Comparison of ENCODE assay signal across 18 cellular contexts in genomic region chr3:127478922-127479321, GRCh38.
DNase-seq lines count a peak whose midpoint lies in the region; ATAC-seq, FAIRE-seq and TF ChIP-seq lines count a peak whose summit lies in the region.
"Had no signal": no experiment of that assay in that cellular context is flagged by ENCODE, and none has a peak within 500 bp of the region (broad histone marks: within the 10 kb centered on the region; RNA-seq: fewer than 3 reads in every experiment).

No MANE protein-coding gene starts in this region.

- H3K27ac Mint-ChIP-seq in natural killer cell treated with Interleukin-12 subunit alpha and Interleukin-12 subunit beta and Interleukin-15 and Interleukin-18, amount 100 ng/mL, for 72 hours, result no peak overlapping the region
- H3K27ac Mint-ChIP-seq in natural killer cell (no peak overlapping the region), nephron progenitor cell (peak overlapping the region; percentile 24)
- H3K27ac Mint-ChIP-seq: CD4-positive, alpha-beta T cell; IgD-negative memory B cell had no signal

- no peaks in the 10 kb centered on the region for H3K4me1 ChIP-seq in sigmoid colon

- no peak for TF ChIP-seq POLR2A in sigmoid colon (IDR thresholded peaks at IDR 0.05)
- TF ChIP-seq POLR2A in GM12892 (IDR thresholded peaks at IDR 0.05; ENCODE audit: low read depth, low read length), result no peak

- no peak for ATAC-seq in natural killer cell treated with Interleukin-12 subunit alpha and Interleukin-12 subunit beta and Interleukin-15 and Interleukin-18, amount 100 ng/mL, for 72 hours
- ATAC-seq in natural killer cell (no peak), sciatic nerve (no peak)

- H3K4me3 Mint-ChIP-seq in natural killer cell treated with Interleukin-12 subunit alpha and Interleukin-12 subunit beta and Interleukin-15 and Interleukin-18, amount 100 ng/mL, for 72 hours, result no peak overlapping the region
- H3K4me3 Mint-ChIP-seq in natural killer cell (no peak overlapping the region), nephron progenitor cell (no peak overlapping the region)
- H3K4me3 Mint-ChIP-seq: CD4-positive, alpha-beta T cell; IgD-negative memory B cell had no signal

- no peaks in the 10 kb centered on the region for H3K36me3 Mint-ChIP-seq in natural killer cell treated with Interleukin-12 subunit alpha and Interleukin-12 subunit beta and Interleukin-15 and Interleukin-18, amount 100 ng/mL, for 72 hours
- no peaks in the 10 kb centered on the region for H3K36me3 Mint-ChIP-seq in natural killer cell
- no peaks in the 10 kb centered on the region for H3K36me3 Mint-ChIP-seq in nephron progenitor cell (ENCODE audit: low read depth)
- H3K36me3 Mint-ChIP-seq: IgD-negative memory B cell had no signal

- no peaks in the 10 kb centered on the region for H3K9me3 ChIP-seq in sigmoid colon
- H3K9me3 ChIP-seq: BLaER1 treated with 17β-estradiol and CSF1 and Interleukin-3, amounts not matched to agents 10 nM and 100 nM had no signal

- no peaks in the 10 kb centered on the region for H3K27me3 ChIP-seq in sigmoid colon
- H3K27me3 ChIP-seq: BLaER1 treated with 17β-estradiol and CSF1 and Interleukin-3, amounts not matched to agents 10 nM and 100 nM had no signal

- no peak for TF ChIP-seq EP300 in sigmoid colon (IDR thresholded peaks at IDR 0.05)

- peaks cover 25 to 31% of the 10 kb centered on the region in 2 donors for H3K27me3 Mint-ChIP-seq in natural killer cell treated with Interleukin-12 subunit alpha and Interleukin-12 subunit beta and Interleukin-15 and Interleukin-18, amount 100 ng/mL, for 72 hours
- H3K27me3 Mint-ChIP-seq in natural killer cell (ENCODE audit: low read depth in 2 of 2) (peaks cover 11 to 28% of the 10 kb centered on the region in 2 donors), nephron progenitor cell (ENCODE audit: low read depth, poor library complexity) (peaks cover 22% of the 10 kb centered on the region)

- no peaks in the 10 kb centered on the region for H3K36me3 ChIP-seq in sigmoid colon
- H3K36me3 ChIP-seq: BLaER1 treated with 17β-estradiol and CSF1 and Interleukin-3, amounts not matched to agents 10 nM and 100 nM had no signal

- FAIRE-seq in GM12892 (lab: Jason Lieb, UNC), result no peak
- FAIRE-seq: D721Med had no signal

- H3K4me3 ChIP-seq in sigmoid colon, result no peak overlapping the region
- H3K4me3 ChIP-seq: BLaER1 treated with 17β-estradiol and CSF1 and Interleukin-3, amounts not matched to agents 10 nM and 100 nM had no signal

- no peaks in the 10 kb centered on the region for H3K9me3 Mint-ChIP-seq in natural killer cell treated with Interleukin-12 subunit alpha and Interleukin-12 subunit beta and Interleukin-15 and Interleukin-18, amount 100 ng/mL, for 72 hours
- H3K9me3 Mint-ChIP-seq in natural killer cell (no peaks in the 10 kb centered on the region), nephron progenitor cell (no peaks in the 10 kb centered on the region)
- H3K9me3 Mint-ChIP-seq: CD4-positive, alpha-beta T cell had no signal

- no peak overlapping the region for H3K27ac ChIP-seq in sigmoid colon
- H3K27ac ChIP-seq: BLaER1 treated with 17β-estradiol and CSF1 and Interleukin-3, amounts not matched to agents 10 nM and 100 nM; KMS-11 had no signal

- H3K4me1 Mint-ChIP-seq in natural killer cell treated with Interleukin-12 subunit alpha and Interleukin-12 subunit beta and Interleukin-15 and Interleukin-18, amount 100 ng/mL, for 72 hours (ENCODE audit: low read depth in 2 of 2), result peaks cover 0 to 4% of the 10 kb centered on the region in 2 donors
- H3K4me1 Mint-ChIP-seq in natural killer cell, result peaks cover 0 to 12% of the 10 kb centered on the region in 2 donors
- peaks cover 17% of the 10 kb centered on the region for H3K4me1 Mint-ChIP-seq in nephron progenitor cell
- H3K4me1 Mint-ChIP-seq: IgD-negative memory B cell had no signal

- WGBS in sigmoid colon, 2 donors, result 90% methylated on average over 7 of the region's 7 CpGs

- intact Hi-C loops in natural killer cell (cut with micrococcal nuclease) (no loop called here), sigmoid colon (cut with DNase I) (no loop called here), sciatic nerve (cut with DNase I) (no loop called here)

- peak; percentile 47 for DNase-seq in natural killer cell treated with Interleukin-12 subunit alpha and Interleukin-12 subunit beta and Interleukin-15 and Interleukin-18, amount 100 ng/mL, for 72 hours (ENCODE audit: low spot score)
- DNase-seq in natural killer cell (no peak), nephron progenitor cell (no peak), sigmoid colon (peak; percentile 45), nucleus accumbens (lab: John Stamatoyannopoulos, UW) (no peak), GM12892 (ENCODE audit: insufficient read length) (no peak), sciatic nerve (ENCODE audit: low spot score) (no peak)
- DNase-seq: CD4-positive, alpha-beta T cell; NCI-H1417 treated with DMSO at 0.1 percent for 48 hours; NCI-H2081; NCI-H226; NCI-H510A; NCI-H69; RPMI8226 had no signal

- no peak for TF ChIP-seq CTCF in natural killer cell (IDR thresholded peaks at IDR 0.05)
- no peak for TF ChIP-seq CTCF in nephron progenitor cell (IDR thresholded peaks at IDR 0.05)
- TF ChIP-seq CTCF in sigmoid colon (IDR thresholded peaks at IDR 0.05), result no peak

Comparison
In these comparisons a context has a peak if more than half of its experiments do, and no peak if none do; other contexts are left out.
1. DNase-seq: peak in natural killer cell treated with Interleukin-12 subunit alpha and Interleukin-12 subunit beta and Interleukin-15 and Interleukin-18, amount 100 ng/mL, for 72 hours (single experiment) and sigmoid colon (single experiment); none in natural killer cell (single experiment), nephron progenitor cell (single experiment), nucleus accumbens (0 of 56), GM12892 (single experiment) and sciatic nerve (single experiment).